In the genomic region with DNA sequence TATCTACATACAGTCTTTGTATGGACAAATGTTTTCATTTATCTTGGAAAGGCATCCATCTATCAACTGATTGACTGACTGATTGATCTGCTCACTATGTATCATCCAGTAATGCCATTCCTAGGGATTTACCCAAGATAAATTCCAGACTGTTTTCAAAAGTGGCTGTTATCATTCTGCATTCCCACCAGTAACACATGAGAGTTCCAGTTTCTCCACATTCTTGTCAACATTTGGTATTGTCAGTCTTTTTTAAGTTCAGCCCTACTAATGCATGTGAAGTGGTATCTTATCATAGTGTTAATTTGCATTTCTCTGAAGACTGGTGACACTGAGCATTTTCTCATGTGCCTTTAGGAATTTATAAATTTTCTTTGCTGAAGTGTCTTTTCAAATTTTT, we compare ENCODE assay signal across 33 cellular contexts.
DNase-seq lines count a peak whose midpoint lies in the region; ATAC-seq, FAIRE-seq and TF ChIP-seq lines count a peak whose summit lies in the region.
"Had no signal": no experiment of that assay in that cellular context is flagged by ENCODE, and none has a peak within 500 bp of the region (broad histone marks: within the 10 kb centered on the region; RNA-seq: fewer than 3 reads in every experiment).

No MANE protein-coding gene starts in this region.

- H4K20me1 ChIP-seq in HepG2 (ENCODE audit: insufficient read depth, low read length) = no peaks in the 10 kb centered on the region
- H4K20me1 ChIP-seq: BLaER1; BLaER1 treated with 17β-estradiol and CSF1 and Interleukin-3, amounts not matched to agents 10 nM and 100 nM had no signal

- H3K27ac ChIP-seq in HepG2 (ENCODE audit: extremely low read length, insufficient read depth, low read length) (no peak overlapping the region), right lobe of liver (no peak overlapping the region), HEK293 (ENCODE audit: extremely low read depth, low read depth, low read length) (no peak overlapping the region), trophoblast cell (ENCODE audit: low read depth, low read length) (no peak overlapping the region)
- H3K27ac ChIP-seq: 22Rv1; A549; BLaER1; BLaER1 treated with 17β-estradiol and CSF1 and Interleukin-3, amounts not matched to agents 10 nM and 100 nM; C4-2B had no signal

- POLR2A ChIA-PET in HepG2 (lab: Yijun Ruan, JAX) (no interaction called here), HEK293 (lab: Yijun Ruan, JAX) (no interaction called here)

- H2AK5ac ChIP-seq in trophoblast cell (ENCODE audit: low read length) = no peak overlapping the region

- no peak overlapping the region for H2BK12ac ChIP-seq in trophoblast cell (ENCODE audit: low read length)

- no TSS peak for BruUV-seq in HepG2 (replicated peaks; lab: Mats Ljungman, UMichigan)

- H3K9me3 ChIP-seq in HepG2 (ENCODE audit: low read length) = peaks cover 4% of the 10 kb centered on the region; the same call in 1 of the 2 replicates
- no peaks in the 10 kb centered on the region for H3K9me3 ChIP-seq in right lobe of liver
- H3K9me3 ChIP-seq in HEK293 (ENCODE audit: control insufficient read depth, insufficient read depth, low read depth, low read length) = no peaks in the 10 kb centered on the region
- peaks cover 3% of the 10 kb centered on the region for H3K9me3 ChIP-seq in trophoblast cell (ENCODE audit: insufficient read depth, low read depth, low read length)
- H3K9me3 ChIP-seq: BE2C had no signal

- H4K91ac ChIP-seq in trophoblast cell (ENCODE audit: low read depth, low read length) = no peak overlapping the region

- intact Hi-C loops in HepG2 (cut with micrococcal nuclease; ENCODE audit: unreplicated experiment) = no loop called here
- intact Hi-C loops in right lobe of liver (cut with DNase I) = no loop called here
- intact Hi-C loops in left cardiac atrium (cut with DNase I) = no loop called here

- ATAC-seq in HepG2 (no peak), right lobe of liver (no peak), left cardiac atrium (no peak)
- ATAC-seq: A549; CD8-positive, alpha-beta T cell had no signal

- no peak for TF ChIP-seq EP300 in HepG2 (IDR thresholded peaks at IDR 0.05; ENCODE audit: low read depth in 2 of 2, low read length in 2 of 2)
- no peak for TF ChIP-seq EP300 in HepG2 (CRISPR knock-in tag; IDR thresholded peaks at IDR 0.05; ENCODE audit: borderline replicate concordance)

- no peak for TF ChIP-seq POLR2A in HepG2 (IDR thresholded peaks at IDR 0.05; ENCODE audit: insufficient read depth in 1 of 2, low read depth in 2 of 2, low read length in 2 of 2)
- no peak for TF ChIP-seq POLR2A in right lobe of liver (IDR thresholded peaks at IDR 0.05)

- H3K36me3 ChIP-seq in HepG2 (replicated peaks in 1 of 2; ENCODE audit: control insufficient read depth in 1 of 2, insufficient read depth in 2 of 2, low read length in 2 of 2) (no peaks in the 10 kb centered on the region), right lobe of liver (no peaks in the 10 kb centered on the region), HEK293 (ENCODE audit: control insufficient read depth in 2 of 2, insufficient read depth in 1 of 2, low read length in 2 of 2) (no peaks in the 10 kb centered on the region), trophoblast cell (ENCODE audit: control insufficient read depth in 1 of 2, insufficient read depth in 2 of 2, low read length in 2 of 2) (no peaks in the 10 kb centered on the region)
- H3K36me3 ChIP-seq: BE2C, BLaER1 had no signal

- H3K27me3 ChIP-seq in HepG2 (ENCODE audit: control insufficient read depth in 1 of 2, insufficient read depth in 2 of 2, low read length in 2 of 2) = no peaks in the 10 kb centered on the region
- no peaks in the 10 kb centered on the region for H3K27me3 ChIP-seq in right lobe of liver
- no peaks in the 10 kb centered on the region for H3K27me3 ChIP-seq in trophoblast cell (ENCODE audit: insufficient read depth, low read length)
- H3K27me3 ChIP-seq: BE2C; BLaER1; BLaER1 treated with 17β-estradiol and CSF1 and Interleukin-3, amounts not matched to agents 10 nM and 100 nM had no signal

- H4K8ac ChIP-seq in trophoblast cell (ENCODE audit: low read depth, low read length) = no peak overlapping the region

- CTCF ChIA-PET in HepG2 (lab: Yijun Ruan, JAX; ENCODE audit: low intra/inter-chr PET ratio, low total read pairs) (no interaction called here), HEK293 (lab: Yijun Ruan, JAX) (no interaction called here)

- H3K4me1 ChIP-seq in HepG2 (ENCODE audit: insufficient read depth, low read length) (no peaks in the 10 kb centered on the region), right lobe of liver (no peaks in the 10 kb centered on the region), HEK293 (ENCODE audit: control insufficient read depth, insufficient read depth, low read length) (no peaks in the 10 kb centered on the region), trophoblast cell (ENCODE audit: control insufficient read depth in 1 of 2, insufficient read depth in 2 of 2, low read length in 2 of 2) (no peaks in the 10 kb centered on the region)
- H3K4me1 ChIP-seq: A549; BE2C; BLaER1; BLaER1 treated with 17β-estradiol and CSF1 and Interleukin-3, amounts not matched to agents 10 nM and 100 nM; Caco-2 had no signal

- in situ Hi-C loops in HepG2 (cut with HindIII; ENCODE audit: extremely low pct_ligation_motif_present, low pct_unique_long_range_greater_than_20kb) = no loop called here

- H3K23ac ChIP-seq in trophoblast cell (ENCODE audit: low read length) = no peak overlapping the region

- no peak overlapping the region for H3K18ac ChIP-seq in trophoblast cell (ENCODE audit: low read length)

- no peak for FAIRE-seq in HepG2 (lab: Jason Lieb, UNC)
- FAIRE-seq: A204.1, A549, D721Med had no signal

- H3K79me2 ChIP-seq in HepG2 (ENCODE audit: insufficient read depth, low read length) (no peaks in the 10 kb centered on the region), trophoblast cell (ENCODE audit: control insufficient read depth, insufficient read depth, low read length, poor library complexity) (no peaks in the 10 kb centered on the region)

- no peaks in the 10 kb centered on the region for H3K79me1 ChIP-seq in trophoblast cell (ENCODE audit: low read length)

- no peak overlapping the region for H4K12ac ChIP-seq in trophoblast cell (ENCODE audit: low read depth, low read length)

- TF ChIP-seq CTCF in HepG2 (CRISPR knock-in tag; IDR thresholded peaks at IDR 0.05) = no peak
- no peak for TF ChIP-seq CTCF in right lobe of liver (IDR thresholded peaks at IDR 0.05)
- TF ChIP-seq CTCF in HEK293 (tag by site-specific recombination; IDR thresholded peaks at IDR 0.05) = no peak

- DNase-seq in HepG2 (ENCODE audit: low spot score) (no peak), right lobe of liver (no peak), trophoblast cell (peak; percentile 22 to 94), GM19240 (ENCODE audit: insufficient read length, low spot score) (no peak), left cardiac atrium (no peak)
- DNase-seq: 8988T; ACHN; AML-193; BE2C; C1 segment of cervical spinal cord; Caco-2; Calu3; CD4-positive, alpha-beta memory T cell; CD4-positive, alpha-beta T cell; CD4-positive, CD25-positive, alpha-beta regulatory T cell; CD8-positive, alpha-beta memory T cell; CD8-positive, alpha-beta T cell; COR-L47; DMS 273 treated with DMSO at 0.1 percent for 48 hours; DMS153; DMS53; DMS79; DMS79 treated with DMSO at 0.1 percent for 48 hours; DND-41; EL had no signal

- no peak overlapping the region for H3K4me3 ChIP-seq in HepG2 (replicated peaks in 1 of 3; ENCODE audit: insufficient read depth in 1 of 3, low read depth in 2 of 3, low read length in 3 of 3)
- H3K4me3 ChIP-seq in right lobe of liver = no peak overlapping the region
- no peak overlapping the region for H3K4me3 ChIP-seq in HEK293 (ENCODE audit: low read depth, low read length)
- no peak overlapping the region for H3K4me3 ChIP-seq in trophoblast cell (ENCODE audit: low read depth, low read length)
- H3K4me3 ChIP-seq: A549; BLaER1; BLaER1 treated with 17β-estradiol and CSF1 and Interleukin-3, amounts not matched to agents 10 nM and 100 nM had no signal

- H3K4me2 ChIP-seq in HepG2 (ENCODE audit: low read depth, low read length) (no peak overlapping the region), trophoblast cell (ENCODE audit: low read length) (no peak overlapping the region)
- H3K4me2 ChIP-seq: A549; BLaER1; BLaER1 treated with 17β-estradiol and CSF1 and Interleukin-3, amounts not matched to agents 10 nM and 100 nM had no signal

- H2BK120ac ChIP-seq in trophoblast cell (ENCODE audit: insufficient read depth, low read length, poor library complexity) = no peak overlapping the region

- H3K9ac ChIP-seq in HepG2 (ENCODE audit: insufficient read depth, low read depth, low read length) (no peak overlapping the region), trophoblast cell (ENCODE audit: low read length) (no peak overlapping the region)
- H3K9ac ChIP-seq: BLaER1; BLaER1 treated with 17β-estradiol and CSF1 and Interleukin-3, amounts not matched to agents 10 nM and 100 nM had no signal

- no peak overlapping the region for H2AFZ ChIP-seq in HepG2 (ENCODE audit: low read length)
- H2AFZ ChIP-seq in trophoblast cell (ENCODE audit: insufficient read depth, low read length, poor library complexity) = no peak overlapping the region

- H3K14ac ChIP-seq in trophoblast cell (ENCODE audit: low read length) = no peak overlapping the region

- no peak overlapping the region for H2BK5ac ChIP-seq in trophoblast cell (ENCODE audit: low read depth, low read length, poor library complexity)

- no peak overlapping the region for H3K4ac ChIP-seq in trophoblast cell (ENCODE audit: low read depth, low read length)

- TF ChIP-seq RAD21 in HepG2 (CRISPR knock-in tag; IDR thresholded peaks at IDR 0.05) = no peak

TF ChIP-seq in HepG2, 621 proteins besides CTCF, POLR2A, EP300 and RAD21 (continues in another document):
- TF ChIP-seq, protein P1, sequence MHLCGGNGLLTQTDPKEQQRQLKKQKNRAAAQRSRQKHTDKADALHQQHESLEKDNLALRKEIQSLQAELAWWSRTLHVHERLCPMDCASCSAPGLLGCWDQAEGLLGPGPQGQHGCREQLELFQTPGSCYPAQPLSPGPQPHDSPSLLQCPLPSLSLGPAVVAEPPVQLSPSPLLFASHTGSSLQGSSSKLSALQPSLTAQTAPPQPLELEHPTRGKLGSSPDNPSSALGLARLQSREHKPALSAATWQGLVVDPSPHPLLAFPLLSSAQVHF (CRISPR knock-in tag; IDR thresholded peaks at IDR 0.05) = no peak
- no peak for TF ChIP-seq ZNF335 (CRISPR knock-in tag; IDR thresholded peaks at IDR 0.05)

TF ChIP-seq in HEK293, 187 proteins besides CTCF, POLR2A, EP300 and RAD21 (continues in another document):
- TF ChIP-seq ZNF510 (tag by site-specific recombination; IDR thresholded peaks at IDR 0.05; ENCODE audit: insufficient replicate concordance) = no peak
- no peak for TF ChIP-seq ZNF626 (tag by site-specific recombination; IDR thresholded peaks at IDR 0.05)

Comparison
In these comparisons a context has a peak if more than half of its experiments do, and no peak if none do; other contexts are left out.
1. DNase-seq: peak in trophoblast cell (2 of 2); none in HepG2 (single experiment), right lobe of liver (0 of 3), GM19240 (single experiment) and left cardiac atrium (single experiment).